ENCODE assay signal across 8 cellular contexts in genomic region chr6:47477497-47478232, GRCh38. TPM values are rescaled to one million over a fixed set of nuclear protein-coding genes. Genes with fewer than 3 reads are reported as not detected.
DNase-seq lines count a peak whose midpoint lies in the region; ATAC-seq and TF ChIP-seq lines count a peak whose summit lies in the region.

TSS of gene CD2AP (plus strand) at chr6:47477789. CDS start at chr6:47478245, 456 bp downstream.

- TF ChIP-seq CTCF in epithelial cell of proximal tubule (conservative IDR thresholded peaks at IDR 0.05; ENCODE audit: low read depth, low read length), result no peak

- peak; percentile 79 for ATAC-seq in GM21619 (IDR thresholded peaks at IDR 0.05; ENCODE audit: unreplicated experiment)

- H3K4me3 ChIP-seq in epithelial cell of proximal tubule (ENCODE audit: low read depth, low read length), result peak within 1 kb of the TSS; percentile 93

- no peak for TF ChIP-seq EP300 in Ishikawa (IDR thresholded peaks at IDR 0.05; ENCODE audit: borderline replicate concordance)

- TF ChIP-seq RAD21 in Ishikawa (IDR thresholded peaks at IDR 0.05; ENCODE audit: low read depth), result no peak

- DNase-seq in DMS53 treated with DMSO at 0.1 percent for 48 hours (lab: John Stamatoyannopoulos, UW; ENCODE audit: unreplicated experiment), result peak; percentile 83
- DNase-seq in OCI-M2 (lab: John Stamatoyannopoulos, UW; ENCODE audit: unreplicated experiment), result peak; percentile 52
- DNase-seq in activated T-cell treated with anti-CD3 and anti-CD28 coated beads, Interleukin-2, amount 50 U/mL, for 1 hour, result peak; percentile 92
- no peak for DNase-seq in epithelial cell of proximal tubule (ENCODE audit: low read depth)
- DNase-seq in mucosa of gallbladder (ENCODE audit: low spot score), result peak; percentile 90
- peak; percentile 90 for DNase-seq in stimulated activated CD8-positive, alpha-beta memory T cell treated with anti-CD3 and anti-CD28 coated beads, Interleukin-4, amount 100 ng/mL, for 48 hours

TF ChIP-seq in Ishikawa, 13 proteins besides CTCF, POLR2A, EP300 and RAD21:
- TF ChIP-seq CEBPB (IDR thresholded peaks at IDR 0.05) (no peak), USF1 (IDR thresholded peaks at IDR 0.05) (no peak), ZBTB7A (IDR thresholded peaks at IDR 0.05; ENCODE audit: low read depth) (peak; percentile 98), TAF1 (IDR thresholded peaks at IDR 0.05; ENCODE audit: low read depth) (peak; percentile 71), TEAD4 (IDR thresholded peaks at IDR 0.05) (no peak; the same call in 1 of the 2 replicates), REST (IDR thresholded peaks at IDR 0.05; ENCODE audit: low read depth) (no peak), CREB1 (IDR thresholded peaks at IDR 0.05; ENCODE audit: low read depth) (peak; percentile 57; the same call in 1 of the 2 replicates), EGR1 (IDR thresholded peaks at IDR 0.05) (no peak), YY1 (IDR thresholded peaks at IDR 0.05; ENCODE audit: low read depth) (0 out of 2 replicates have a peak, but pooled peaks have one; percentile 16), TCF12 (IDR thresholded peaks at IDR 0.05; ENCODE audit: low read depth) (no peak), NFIC (IDR thresholded peaks at IDR 0.05) (no peak; the same call in none of the 2 replicates), FOXM1 (IDR thresholded peaks at IDR 0.05; ENCODE audit: borderline replicate concordance, low read depth) (no peak), MAX (IDR thresholded peaks at IDR 0.05) (no peak)

RNA-seq across cellular contexts. Expression of gene CD2AP, which starts in this region (rescaled TPM):
- total RNA-seq in epithelial cell of proximal tubule (43.3 and 61.7 TPM in 2 replicates), mucosa of gallbladder (49.2 TPM)
